In the genomic region with DNA sequence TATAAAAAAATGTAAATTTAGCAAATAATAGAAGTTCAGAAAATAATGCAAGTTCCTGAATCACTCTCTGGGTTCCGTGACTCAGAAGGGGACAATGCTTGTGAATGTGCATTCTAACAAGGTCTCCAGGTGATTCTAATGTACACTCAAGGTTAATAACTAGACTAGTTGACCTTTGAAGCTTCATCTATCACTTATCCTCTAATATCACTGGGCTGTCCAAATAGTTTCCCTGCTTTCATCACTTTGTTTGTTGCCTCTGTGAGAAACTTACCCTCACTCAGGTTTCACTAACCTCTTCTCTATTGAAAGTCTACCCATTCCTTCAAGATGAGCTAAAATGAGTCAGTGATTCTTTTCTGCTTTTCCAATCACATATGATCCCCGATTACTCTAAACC, we compare ENCODE assay signal across 16 cellular contexts.
DNase-seq lines count a peak whose midpoint lies in the region; ATAC-seq, FAIRE-seq and TF ChIP-seq lines count a peak whose summit lies in the region.
"Had no signal": no experiment of that assay in that cellular context is flagged by ENCODE, and none has a peak within 500 bp of the region (broad histone marks: within the 10 kb centered on the region; RNA-seq: fewer than 3 reads in every experiment).

No MANE protein-coding gene starts in this region.

- BruUV-seq in HepG2 (replicated peaks; lab: Mats Ljungman, UMichigan) = no TSS peak

- H3K4me1 ChIP-seq in HEK293 (ENCODE audit: control insufficient read depth, insufficient read depth, low read length) (peaks cover 9% of the 10 kb centered on the region; the same call in 1 of the 2 replicates), HepG2 (ENCODE audit: insufficient read depth, low read length) (peaks cover 10% of the 10 kb centered on the region), mesendoderm (ENCODE audit: control insufficient read depth, low read depth, low read length) (no peaks in the 10 kb centered on the region), Peyer's patch (no peaks in the 10 kb centered on the region)

- no peak overlapping the region for H2BK5ac ChIP-seq in mesendoderm (ENCODE audit: low read length)

- ATAC-seq in HepG2 = peak; percentile 66; the same call in 1 of the 3 replicates
- no peak for ATAC-seq in HG03521 (IDR thresholded peaks at IDR 0.05; ENCODE audit: unreplicated experiment)
- ATAC-seq: GM23338 had no signal

- POLR2A ChIA-PET in HEK293 (lab: Yijun Ruan, JAX) = no interaction called here
- POLR2A ChIA-PET in HepG2 (lab: Yijun Ruan, JAX) = no interaction called here

- no peak for TF ChIP-seq RAD21 in HepG2 (CRISPR knock-in tag; IDR thresholded peaks at IDR 0.05)

- H3K4me2 ChIP-seq in HepG2 (ENCODE audit: low read depth, low read length) (no peak overlapping the region), mesendoderm (ENCODE audit: low read length) (no peak overlapping the region)
- H3K4me2 ChIP-seq: GM23338 had no signal

- H2BK15ac ChIP-seq in mesendoderm (replicated peaks; ENCODE audit: low read depth) = peak overlapping the region; percentile 92

- in situ Hi-C loops in HepG2 (cut with HindIII; ENCODE audit: extremely low pct_ligation_motif_present, low pct_unique_long_range_greater_than_20kb) = no loop called here

- H3K9ac ChIP-seq in HepG2 (ENCODE audit: insufficient read depth, low read depth, low read length) (no peak overlapping the region), mesendoderm (ENCODE audit: low read length) (no peak overlapping the region)

- H3K18ac ChIP-seq in mesendoderm (ENCODE audit: low read length) = no peak overlapping the region

- H3K23ac ChIP-seq in mesendoderm (ENCODE audit: low read length) = no peak overlapping the region

- H3K79me2 ChIP-seq in HepG2 (ENCODE audit: insufficient read depth, low read length) (no peaks in the 10 kb centered on the region), mesendoderm (ENCODE audit: control insufficient read depth, insufficient read depth, low read length) (no peaks in the 10 kb centered on the region)

- no peak overlapping the region for H2BK120ac ChIP-seq in mesendoderm (ENCODE audit: low read depth, low read length)

- no peak for FAIRE-seq in HepG2 (lab: Jason Lieb, UNC)
- FAIRE-seq: GM18507 had no signal

- peak; percentile 18 for DNase-seq in HepG2 (ENCODE audit: low spot score)
- no peak for DNase-seq in mesendoderm
- DNase-seq in Peyer's patch = no peak
- DNase-seq in activated gamma-delta T cell treated with Interleukin-2 at 50 U/mL for 16 hours = no peak
- DNase-seq: C1 segment of cervical spinal cord; Calu3; CD4-positive, alpha-beta memory T cell; COR-L47; DMS53; DMS79 treated with DMSO at 0.1 percent for 48 hours; GF-D8 had no signal

- H3K4me3 ChIP-seq in HEK293 (ENCODE audit: low read depth, low read length) = no peak overlapping the region
- H3K4me3 ChIP-seq in HepG2 (replicated peaks in 1 of 3; ENCODE audit: insufficient read depth in 1 of 3, low read depth in 2 of 3, low read length in 3 of 3) = no peak overlapping the region
- no peak overlapping the region for H3K4me3 ChIP-seq in mesendoderm (ENCODE audit: low read length)
- no peak overlapping the region for H3K4me3 ChIP-seq in Peyer's patch
- H3K4me3 ChIP-seq: GM23338, HAP-1 had no signal

- peak overlapping the region; percentile 27 for H2AK5ac ChIP-seq in mesendoderm (ENCODE audit: low read length)

- no peak overlapping the region for H3K27ac ChIP-seq in HEK293 (ENCODE audit: extremely low read depth, low read depth, low read length)
- H3K27ac ChIP-seq in HepG2 (ENCODE audit: extremely low read length, insufficient read depth, low read length) = no peak overlapping the region
- H3K27ac ChIP-seq in mesendoderm (ENCODE audit: low read depth, low read length) = no peak overlapping the region
- H3K27ac ChIP-seq in Peyer's patch = no peak overlapping the region

- H3K27me3 ChIP-seq in HepG2 (ENCODE audit: control insufficient read depth in 1 of 2, insufficient read depth in 2 of 2, low read length in 2 of 2) (no peaks in the 10 kb centered on the region), mesendoderm (ENCODE audit: insufficient read depth, low read length, poor library complexity) (no peaks in the 10 kb centered on the region), Peyer's patch (no peaks in the 10 kb centered on the region)

- H3K36me3 ChIP-seq in HEK293 (ENCODE audit: control insufficient read depth in 2 of 2, insufficient read depth in 1 of 2, low read length in 2 of 2) (no peaks in the 10 kb centered on the region), HepG2 (replicated peaks in 1 of 2; ENCODE audit: control insufficient read depth in 1 of 2, insufficient read depth in 2 of 2, low read length in 2 of 2) (no peaks in the 10 kb centered on the region), mesendoderm (ENCODE audit: control insufficient read depth, insufficient read depth, low read length) (no peaks in the 10 kb centered on the region), Peyer's patch (no peaks in the 10 kb centered on the region)
- H3K36me3 ChIP-seq: HAP-1 had no signal

- no peak overlapping the region for H3K56ac ChIP-seq in mesendoderm (ENCODE audit: low read length)

- no peaks in the 10 kb centered on the region for H4K20me1 ChIP-seq in HepG2 (ENCODE audit: insufficient read depth, low read length)

- H3K79me1 ChIP-seq in mesendoderm (ENCODE audit: low read length) = no peaks in the 10 kb centered on the region

- CTCF ChIA-PET in HEK293 (lab: Yijun Ruan, JAX) (no interaction called here), HepG2 (lab: Yijun Ruan, JAX; ENCODE audit: low intra/inter-chr PET ratio, low total read pairs) (no interaction called here)

- TF ChIP-seq EP300 in HepG2 (IDR thresholded peaks at IDR 0.05; ENCODE audit: low read depth in 2 of 2, low read length in 2 of 2) = no peak
- no peak for TF ChIP-seq EP300 in HepG2 (CRISPR knock-in tag; IDR thresholded peaks at IDR 0.05; ENCODE audit: borderline replicate concordance)

- no peak overlapping the region for H3K4ac ChIP-seq in mesendoderm (ENCODE audit: low read depth, low read length)

- no peak overlapping the region for H4K8ac ChIP-seq in mesendoderm (ENCODE audit: low read depth, low read length)

- no peak overlapping the region for H4K5ac ChIP-seq in mesendoderm (ENCODE audit: low read length)

- H3K9me3 ChIP-seq in HEK293 (ENCODE audit: control insufficient read depth, insufficient read depth, low read depth, low read length) (no peaks in the 10 kb centered on the region), HepG2 (ENCODE audit: low read length) (no peaks in the 10 kb centered on the region), Peyer's patch (no peaks in the 10 kb centered on the region)
- H3K9me3 ChIP-seq: HAP-1 had no signal

- no peak for TF ChIP-seq CTCF in HEK293 (tag by site-specific recombination; IDR thresholded peaks at IDR 0.05)
- no peak for TF ChIP-seq CTCF in HepG2 (CRISPR knock-in tag; IDR thresholded peaks at IDR 0.05)
- TF ChIP-seq CTCF in Peyer's patch (IDR thresholded peaks at IDR 0.05) = no peak

- intact Hi-C loops in HepG2 (cut with micrococcal nuclease; ENCODE audit: unreplicated experiment) = no loop called here

- WGBS in HepG2 (ENCODE audit: low lambda C conversion rate) = 26% methylated on average over 2 of the region's 2 CpGs
- WGBS in mesendoderm (ENCODE audit: extremely low coverage, insufficient coverage, low lambda C conversion rate) = no CpG with 5 or more reads among the region's 2 CpGs

- no peak for TF ChIP-seq POLR2A in HepG2 (IDR thresholded peaks at IDR 0.05; ENCODE audit: insufficient read depth in 1 of 2, low read depth in 2 of 2, low read length in 2 of 2)
- TF ChIP-seq POLR2A in Peyer's patch (IDR thresholded peaks at IDR 0.05) = no peak

- no peak overlapping the region for H2AFZ ChIP-seq in HepG2 (ENCODE audit: low read length)
- H2AFZ ChIP-seq: GM23338 had no signal

TF ChIP-seq in HEK293, 187 proteins besides CTCF, POLR2A, EP300 and RAD21:
- TF ChIP-seq PRDM1 (tag by site-specific recombination; IDR thresholded peaks at IDR 0.05) (0 out of 2 replicates have a peak, but pooled peaks have one; percentile 8), ZNF404 (tag by site-specific recombination; IDR thresholded peaks at IDR 0.05) (no peak)

TF ChIP-seq in HepG2, 621 proteins besides CTCF, POLR2A, EP300 and RAD21 (continues in another document):
- TF ChIP-seq, protein P1, sequence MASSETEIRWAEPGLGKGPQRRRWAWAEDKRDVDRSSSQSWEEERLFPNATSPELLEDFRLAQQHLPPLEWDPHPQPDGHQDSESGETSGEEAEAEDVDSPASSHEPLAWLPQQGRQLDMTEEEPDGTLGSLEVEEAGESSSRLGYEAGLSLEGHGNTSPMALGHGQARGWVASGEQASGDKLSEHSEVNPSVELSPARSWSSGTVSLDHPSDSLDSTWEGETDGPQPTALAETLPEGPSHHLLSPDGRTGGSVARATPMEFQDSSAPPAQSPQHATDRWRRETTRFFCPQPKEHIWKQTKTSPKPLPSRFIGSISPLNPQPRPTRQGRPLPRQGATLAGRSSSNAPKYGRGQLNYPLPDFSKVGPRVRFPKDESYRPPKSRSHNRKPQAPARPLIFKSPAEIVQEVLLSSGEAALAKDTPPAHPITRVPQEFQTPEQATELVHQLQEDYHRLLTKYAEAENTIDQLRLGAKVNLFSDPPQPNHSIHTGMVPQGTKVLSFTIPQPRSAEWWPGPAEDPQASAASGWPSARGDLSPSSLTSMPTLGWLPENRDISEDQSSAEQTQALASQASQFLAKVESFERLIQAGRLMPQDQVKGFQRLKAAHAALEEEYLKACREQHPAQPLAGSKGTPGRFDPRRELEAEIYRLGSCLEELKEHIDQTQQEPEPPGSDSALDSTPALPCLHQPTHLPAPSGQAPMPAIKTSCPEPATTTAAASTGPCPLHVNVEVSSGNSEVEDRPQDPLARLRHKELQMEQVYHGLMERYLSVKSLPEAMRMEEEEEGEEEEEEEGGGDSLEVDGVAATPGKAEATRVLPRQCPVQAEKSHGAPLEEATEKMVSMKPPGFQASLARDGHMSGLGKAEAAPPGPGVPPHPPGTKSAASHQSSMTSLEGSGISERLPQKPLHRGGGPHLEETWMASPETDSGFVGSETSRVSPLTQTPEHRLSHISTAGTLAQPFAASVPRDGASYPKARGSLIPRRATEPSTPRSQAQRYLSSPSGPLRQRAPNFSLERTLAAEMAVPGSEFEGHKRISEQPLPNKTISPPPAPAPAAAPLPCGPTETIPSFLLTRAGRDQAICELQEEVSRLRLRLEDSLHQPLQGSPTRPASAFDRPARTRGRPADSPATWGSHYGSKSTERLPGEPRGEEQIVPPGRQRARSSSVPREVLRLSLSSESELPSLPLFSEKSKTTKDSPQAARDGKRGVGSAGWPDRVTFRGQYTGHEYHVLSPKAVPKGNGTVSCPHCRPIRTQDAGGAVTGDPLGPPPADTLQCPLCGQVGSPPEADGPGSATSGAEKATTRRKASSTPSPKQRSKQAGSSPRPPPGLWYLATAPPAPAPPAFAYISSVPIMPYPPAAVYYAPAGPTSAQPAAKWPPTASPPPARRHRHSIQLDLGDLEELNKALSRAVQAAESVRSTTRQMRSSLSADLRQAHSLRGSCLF (CRISPR knock-in tag; IDR thresholded peaks at IDR 0.05; ENCODE audit: borderline replicate concordance) = no peak
- TF ChIP-seq ZNF615 (CRISPR knock-in tag; IDR thresholded peaks at IDR 0.05; ENCODE audit: borderline replicate concordance) (no peak), IRX3 (CRISPR knock-in tag; IDR thresholded peaks at IDR 0.05; ENCODE audit: borderline replicate concordance, low read depth) (no peak)
